Comparison of ENCODE assay signal across 1 cellular context in genomic region chr14:38209572-38210159, GRCh38.
TF ChIP-seq lines count a peak whose summit lies in the region.

No MANE protein-coding gene starts in this region.

TF ChIP-seq in SK-N-SH, 30 proteins besides CTCF, POLR2A, EP300 and RAD21 (continued from another document):
- TF ChIP-seq REST (IDR thresholded peaks at IDR 0.05; ENCODE audit: low read depth, low read length), result no peak
- no peak for TF ChIP-seq RFX5 (IDR thresholded peaks at IDR 0.05; ENCODE audit: low read length)
- no peak for TF ChIP-seq TCF12 (IDR thresholded peaks at IDR 0.05)
- TF ChIP-seq RCOR1 (IDR thresholded peaks at IDR 0.05; ENCODE audit: low read length), result no peak
- no peak for TF ChIP-seq TEAD4 (IDR thresholded peaks at IDR 0.05; ENCODE audit: borderline replicate concordance, insufficient read depth)
- no peak for TF ChIP-seq FOXJ3 (CRISPR knock-in tag; IDR thresholded peaks at IDR 0.05)
